24 cellular contexts compared by ENCODE assay signal in the genomic region with DNA sequence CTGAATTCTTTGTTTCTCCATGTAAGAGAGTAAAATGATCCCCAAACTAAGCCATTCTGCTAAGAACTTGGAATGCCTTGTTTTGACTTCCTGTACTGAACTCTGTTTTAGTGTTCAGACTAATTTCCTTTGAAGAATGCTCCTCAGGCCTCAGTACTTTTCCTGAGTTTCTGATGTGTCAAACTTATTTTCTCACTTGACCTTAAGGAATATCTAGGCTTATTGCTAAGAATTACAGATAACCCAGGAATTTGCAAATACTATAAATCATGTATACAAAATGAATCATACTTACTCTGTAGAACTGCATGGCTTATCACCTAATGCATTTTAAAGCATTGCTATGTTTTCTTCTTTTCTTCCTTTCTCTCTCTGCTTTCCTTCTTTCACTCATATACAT.
DNase-seq lines count a peak whose midpoint lies in the region; ATAC-seq, FAIRE-seq and TF ChIP-seq lines count a peak whose summit lies in the region.
"Had no signal": no experiment of that assay in that cellular context is flagged by ENCODE, and none has a peak within 500 bp of the region (broad histone marks: within the 10 kb centered on the region; RNA-seq: fewer than 3 reads in every experiment).

No MANE protein-coding gene starts in this region.

- POLR2A ChIA-PET in Caco-2 (lab: Charles Lee) = no interaction called here
- POLR2A ChIA-PET in HepG2 (lab: Yijun Ruan, JAX) = no interaction called here

- peaks cover 4% of the 10 kb centered on the region for H3K36me3 ChIP-seq in Caco-2 (ENCODE audit: control insufficient read depth, insufficient read depth, low read length)
- no peaks in the 10 kb centered on the region for H3K36me3 ChIP-seq in RWPE2 (ENCODE audit: low read depth)
- H3K36me3 ChIP-seq in trophoblast cell (ENCODE audit: control insufficient read depth in 1 of 2, insufficient read depth in 2 of 2, low read length in 2 of 2) = no peaks in the 10 kb centered on the region
- H3K36me3 ChIP-seq in HepG2 (replicated peaks in 1 of 2; ENCODE audit: control insufficient read depth in 1 of 2, insufficient read depth in 2 of 2, low read length in 2 of 2) = no peaks in the 10 kb centered on the region
- H3K36me3 ChIP-seq: BLaER1 had no signal

- DNase-seq in Caco-2 = no peak
- no peak for DNase-seq in RWPE2 (ENCODE audit: low spot score)
- DNase-seq in foreskin keratinocyte = peak in 1 of 2 donors; percentile 38
- DNase-seq in trophoblast cell = peak in 1 of 2 donors; percentile 16
- no peak for DNase-seq in NCI-H128 (lab: John Stamatoyannopoulos, UW; ENCODE audit: unreplicated experiment)
- DNase-seq in Calu3 = no peak
- DNase-seq in hypothalamus (lab: John Stamatoyannopoulos, UW) = no peak
- no peak for DNase-seq in HepG2 (ENCODE audit: low spot score)
- DNase-seq: ACHN; CD4-positive, alpha-beta T cell; COR-L47; DND-41; H9; IMR-90; NCI-H1105; NCI-H2029 treated with DMSO at 0.1 percent for 48 hours; NCI-H524 treated with DMSO at 0.1 percent for 48 hours; NCI-H82; Right ventricle myocardium superior had no signal

- H3K4me2 ChIP-seq in trophoblast cell (ENCODE audit: low read length) (no peak overlapping the region), HepG2 (ENCODE audit: low read depth, low read length) (no peak overlapping the region)
- H3K4me2 ChIP-seq: BLaER1, KMS-11 had no signal

- no peak overlapping the region for H3K27ac ChIP-seq in RWPE2 (ENCODE audit: poor library complexity, severe bottlenecking)
- no peak overlapping the region for H3K27ac ChIP-seq in foreskin keratinocyte
- H3K27ac ChIP-seq in trophoblast cell (ENCODE audit: low read depth, low read length) = peak overlapping the region; percentile 96
- H3K27ac ChIP-seq in HepG2 (ENCODE audit: extremely low read length, insufficient read depth, low read length) = no peak overlapping the region
- H3K27ac ChIP-seq: 22Rv1, BLaER1, KMS-11 had no signal

- no peak overlapping the region for H3K9ac ChIP-seq in trophoblast cell (ENCODE audit: low read length)
- H3K9ac ChIP-seq in HepG2 (ENCODE audit: insufficient read depth, low read depth, low read length) = no peak overlapping the region
- H3K9ac ChIP-seq: BLaER1, KMS-11 had no signal

- peaks cover 7% of the 10 kb centered on the region for H3K36me3 Mint-ChIP-seq in Caco-2 (ENCODE audit: insufficient read depth, unreplicated experiment)
- H3K36me3 Mint-ChIP-seq in Calu3 (ENCODE audit: insufficient read depth, unreplicated experiment) = no peaks in the 10 kb centered on the region

- H3K23ac ChIP-seq in trophoblast cell (ENCODE audit: low read length) = no peak overlapping the region

- TF ChIP-seq CTCF in Caco-2 (IDR thresholded peaks at IDR 0.05; ENCODE audit: insufficient read depth in 1 of 2, low read depth in 1 of 2, low read length in 1 of 2, severe bottlenecking in 1 of 2, unreplicated experiment in 1 of 2) (no peak), RWPE2 (IDR thresholded peaks at IDR 0.05; ENCODE audit: poor library complexity, severe bottlenecking) (no peak), foreskin keratinocyte (conservative IDR thresholded peaks at IDR 0.05) (no peak), Calu3 (IDR thresholded peaks at IDR 0.05; ENCODE audit: unreplicated experiment) (no peak), HepG2 (CRISPR knock-in tag; IDR thresholded peaks at IDR 0.05) (no peak)

- H3K4me1 ChIP-seq in Caco-2 (peaks cover 52% of the 10 kb centered on the region), RWPE2 (ENCODE audit: insufficient read depth, poor library complexity, severe bottlenecking) (peaks cover 4% of the 10 kb centered on the region), foreskin keratinocyte (peaks cover 20% of the 10 kb centered on the region), trophoblast cell (ENCODE audit: control insufficient read depth in 1 of 2, insufficient read depth in 2 of 2, low read length in 2 of 2) (peaks cover 31 to 42% of the 10 kb centered on the region in 2 experiments), HepG2 (ENCODE audit: insufficient read depth, low read length) (no peaks in the 10 kb centered on the region)
- H3K4me1 ChIP-seq: BLaER1 had no signal

- H3K4me1 Mint-ChIP-seq in Caco-2 (ENCODE audit: low read depth, unreplicated experiment) (peaks cover 50% of the 10 kb centered on the region), Calu3 (ENCODE audit: low read depth, unreplicated experiment) (no peaks in the 10 kb centered on the region)

- H4K91ac ChIP-seq in trophoblast cell (ENCODE audit: low read depth, low read length) = no peak overlapping the region

- H2AFZ ChIP-seq in trophoblast cell (ENCODE audit: insufficient read depth, low read length, poor library complexity) (no peak overlapping the region), HepG2 (ENCODE audit: low read length) (no peak overlapping the region)

- no peak overlapping the region for H3K4ac ChIP-seq in trophoblast cell (ENCODE audit: low read depth, low read length)

- TF ChIP-seq EP300 in HepG2 (IDR thresholded peaks at IDR 0.05; ENCODE audit: low read depth in 2 of 2, low read length in 2 of 2) (no peak), HepG2 (CRISPR knock-in tag; IDR thresholded peaks at IDR 0.05; ENCODE audit: borderline replicate concordance) (no peak)

- H4K12ac ChIP-seq in trophoblast cell (ENCODE audit: low read depth, low read length) = no peak overlapping the region

- TF ChIP-seq POLR2A in HepG2 (IDR thresholded peaks at IDR 0.05; ENCODE audit: insufficient read depth in 1 of 2, low read depth in 2 of 2, low read length in 2 of 2) = no peak

- H2BK120ac ChIP-seq in trophoblast cell (ENCODE audit: insufficient read depth, low read length, poor library complexity) = no peak overlapping the region

- H2AK5ac ChIP-seq in trophoblast cell (ENCODE audit: low read length) = no peak overlapping the region

- H3K4me3 Mint-ChIP-seq in Caco-2 (ENCODE audit: unreplicated experiment) (peak overlapping the region; percentile 2), Calu3 (ENCODE audit: low read depth, unreplicated experiment) (no peak overlapping the region)
- H3K4me3 Mint-ChIP-seq: CD4-positive, alpha-beta T cell; H9 had no signal

- peak; percentile 36; the same call in 1 of the 3 replicates for ATAC-seq in RWPE2 (ENCODE audit: low read depth)
- ATAC-seq in foreskin keratinocyte = peak; percentile 67
- ATAC-seq in HepG2 = no peak
- ATAC-seq: GM12878 had no signal

- H2BK5ac ChIP-seq in trophoblast cell (ENCODE audit: low read depth, low read length, poor library complexity) = no peak overlapping the region

- no peak overlapping the region for H3K14ac ChIP-seq in trophoblast cell (ENCODE audit: low read length)

- peak overlapping the region; percentile 60 for H3K27ac Mint-ChIP-seq in Caco-2 (ENCODE audit: unreplicated experiment)
- no peak overlapping the region for H3K27ac Mint-ChIP-seq in Calu3 (ENCODE audit: unreplicated experiment)
- H3K27ac Mint-ChIP-seq: CD4-positive, alpha-beta T cell had no signal

- no peak overlapping the region for H3K18ac ChIP-seq in trophoblast cell (ENCODE audit: low read length)

- in situ Hi-C loops in HepG2 (cut with HindIII; ENCODE audit: extremely low pct_ligation_motif_present, low pct_unique_long_range_greater_than_20kb) = no loop called here

- H3K9me3 Mint-ChIP-seq in Caco-2 (ENCODE audit: unreplicated experiment) (peaks cover 32% of the 10 kb centered on the region), Calu3 (ENCODE audit: low read depth, unreplicated experiment) (no peaks in the 10 kb centered on the region)
- H3K9me3 Mint-ChIP-seq: CD4-positive, alpha-beta T cell; H9 had no signal

- CTCF ChIA-PET in Caco-2 (lab: Charles Lee) (no interaction called here), Calu3 (lab: Charles Lee) (no interaction called here), HepG2 (lab: Yijun Ruan, JAX; ENCODE audit: low intra/inter-chr PET ratio, low total read pairs) (no interaction called here)

- H4K8ac ChIP-seq in trophoblast cell (ENCODE audit: low read depth, low read length) = no peak overlapping the region

- no peak overlapping the region for H2BK12ac ChIP-seq in trophoblast cell (ENCODE audit: low read length)

- H3K4me3 ChIP-seq in Caco-2 (ENCODE audit: low read depth, low read length) (no peak overlapping the region), RWPE2 (ENCODE audit: severe bottlenecking) (no peak overlapping the region), trophoblast cell (ENCODE audit: low read depth, low read length) (no peak overlapping the region), HepG2 (replicated peaks in 1 of 3; ENCODE audit: insufficient read depth in 1 of 3, low read depth in 2 of 3, low read length in 3 of 3) (no peak overlapping the region)
- H3K4me3 ChIP-seq: BLaER1, GM12878 had no signal

- H3K27me3 ChIP-seq in Caco-2 (replicated peaks; ENCODE audit: control insufficient read depth, insufficient read depth, low read length) (no peaks in the 10 kb centered on the region), RWPE2 (ENCODE audit: insufficient read depth, poor library complexity, severe bottlenecking) (no peaks in the 10 kb centered on the region), foreskin keratinocyte (no peaks in the 10 kb centered on the region), trophoblast cell (ENCODE audit: insufficient read depth, low read length) (no peaks in the 10 kb centered on the region), HepG2 (ENCODE audit: control insufficient read depth in 1 of 2, insufficient read depth in 2 of 2, low read length in 2 of 2) (peaks cover 0 to 1% of the 10 kb centered on the region in 2 experiments; a peak in 1 of 5 replicates)
- H3K27me3 ChIP-seq: BLaER1 had no signal

- BruUV-seq in Caco-2 (replicated peaks; lab: Mats Ljungman, UMichigan) (no TSS peak), Calu3 (replicated peaks; lab: Mats Ljungman, UMichigan) (no TSS peak), HepG2 (replicated peaks; lab: Mats Ljungman, UMichigan) (no TSS peak)

- no peaks in the 10 kb centered on the region for H3K27me3 Mint-ChIP-seq in Caco-2 (ENCODE audit: insufficient read depth, unreplicated experiment)
- no peaks in the 10 kb centered on the region for H3K27me3 Mint-ChIP-seq in Calu3 (ENCODE audit: unreplicated experiment)

- no peaks in the 10 kb centered on the region for H4K20me1 ChIP-seq in HepG2 (ENCODE audit: insufficient read depth, low read length)
- H4K20me1 ChIP-seq: BLaER1 had no signal

- no peak for TF ChIP-seq RAD21 in HepG2 (CRISPR knock-in tag; IDR thresholded peaks at IDR 0.05)

- intact Hi-C loops in Caco-2 (cut with micrococcal nuclease; ENCODE audit: unreplicated experiment) (loop anchor here (10.0 kb wide), 2 partner anchors 265 to 325 kb away; no protein-coding TSS in a partner anchor), Calu3 (cut with micrococcal nuclease; ENCODE audit: unreplicated experiment) (loop anchor here (10.0 kb wide), 1 partner anchor 195 kb away; no protein-coding TSS in a partner anchor), HepG2 (cut with micrococcal nuclease; ENCODE audit: unreplicated experiment) (no loop called here)

- H3K79me1 ChIP-seq in trophoblast cell (ENCODE audit: low read length) = peaks cover 56% of the 10 kb centered on the region

- peaks cover 7% of the 10 kb centered on the region for H3K9me3 ChIP-seq in Caco-2
- no peaks in the 10 kb centered on the region for H3K9me3 ChIP-seq in RWPE2 (ENCODE audit: severe bottlenecking)
- H3K9me3 ChIP-seq in trophoblast cell (ENCODE audit: insufficient read depth, low read depth, low read length) = no peaks in the 10 kb centered on the region
- no peaks in the 10 kb centered on the region for H3K9me3 ChIP-seq in HepG2 (ENCODE audit: low read length)
- H3K9me3 ChIP-seq: BLaER1 had no signal

- H3K79me2 ChIP-seq in trophoblast cell (ENCODE audit: control insufficient read depth, insufficient read depth, low read length, poor library complexity) = peaks cover 14% of the 10 kb centered on the region
- H3K79me2 ChIP-seq in HepG2 (ENCODE audit: insufficient read depth, low read length) = no peaks in the 10 kb centered on the region

- no peak for FAIRE-seq in HepG2 (lab: Jason Lieb, UNC)
- FAIRE-seq: GM12878, HTR-8/SVneo had no signal
